ENCODE assay signal across 18 cellular contexts in the genomic region with DNA sequence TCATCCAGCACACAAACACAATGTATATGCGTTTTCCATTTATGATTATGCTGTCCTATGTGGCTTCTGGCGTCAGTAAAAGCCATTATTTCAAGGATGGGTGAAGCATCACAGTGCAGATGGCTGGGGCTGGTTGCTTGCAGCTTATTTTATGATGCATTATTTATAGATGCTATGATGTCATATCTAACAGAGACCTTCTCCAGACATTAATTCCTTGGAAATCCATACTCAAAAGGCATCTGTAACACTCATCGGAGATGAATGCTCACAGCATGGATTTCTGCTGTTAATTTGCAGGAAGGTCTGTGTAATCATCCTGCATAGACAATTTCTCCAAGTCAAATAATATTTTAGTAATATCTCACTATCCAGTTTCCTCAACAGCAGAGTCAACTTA. TPM values are rescaled to one million over a fixed set of nuclear protein-coding genes. Genes with fewer than 3 reads are reported as not detected.
A peak's percentile ranks its signal among the peaks of the same experiment; 100 is the strongest.
DNase-seq lines count a peak whose midpoint lies in the region; ATAC-seq, FAIRE-seq and TF ChIP-seq lines count a peak whose summit lies in the region.
"Had no signal": no experiment of that assay in that cellular context is flagged by ENCODE, and none has a peak within 500 bp of the region (broad histone marks: within the 10 kb centered on the region; RNA-seq: fewer than 3 reads in every experiment).

No MANE protein-coding gene starts in this region.

- POLR2A ChIA-PET in CD4-positive, alpha-beta memory T cell (lab: Charles Lee; ENCODE audit: partially characterized antibody), result interaction anchor here (1.5 to 1.9 kb wide), 2 partner anchors 16 to 17 kb away, joined by 5 to 8 read pairs; no protein-coding TSS in a partner anchor
- POLR2A ChIA-PET in activated CD8-positive, alpha-beta T cell treated with anti-CD3 and anti-CD28 coated beads for 36 hours (lab: Charles Lee), result interaction anchor here (0.8 to 4.3 kb wide), 5 partner anchors 8 to 37 kb away, joined by 3 to 28 read pairs (median 5); a partner anchor contains a TSS

- FAIRE-seq in RCC 7860 (lab: Jason Lieb, UNC), result no peak

- H3K9me3 ChIP-seq in CD4-positive, CD25-positive, alpha-beta regulatory T cell (ENCODE audit: control insufficient read depth in 2 of 2, low read length in 2 of 2), result no peaks in the 10 kb centered on the region
- no peaks in the 10 kb centered on the region for H3K9me3 ChIP-seq in CD4-positive, alpha-beta memory T cell (ENCODE audit: control insufficient read depth in 1 of 2, low read length in 2 of 2)
- H3K9me3 ChIP-seq: adrenal gland, BLaER1, SJCRH30, upper lobe of left lung had no signal

- CTCF ChIA-PET in CD4-positive, alpha-beta memory T cell (lab: Charles Lee; ENCODE audit: partially characterized antibody), result interaction anchor here (0.6 to 1.4 kb wide), 4 partner anchors 8 to 90 kb away, joined by 3 to 5 read pairs (median 4); a partner anchor contains a TSS
- CTCF ChIA-PET in activated CD8-positive, alpha-beta T cell treated with anti-CD3 and anti-CD28 coated beads for 36 hours (lab: Charles Lee), result interaction anchor here (3.3 kb wide), 1 partner anchor 11 kb away, joined by 18 read pairs; no protein-coding TSS in a partner anchor

- H3K36me3 ChIP-seq in CD4-positive, CD25-positive, alpha-beta regulatory T cell (ENCODE audit: control insufficient read depth, insufficient read depth, low read length), result no peaks in the 10 kb centered on the region
- H3K36me3 ChIP-seq in CD4-positive, alpha-beta memory T cell (ENCODE audit: insufficient read depth, low read length), result no peaks in the 10 kb centered on the region
- H3K36me3 ChIP-seq: adrenal gland, SJCRH30, upper lobe of left lung had no signal

- H3K4me3 ChIP-seq in CD4-positive, CD25-positive, alpha-beta regulatory T cell (ENCODE audit: low read depth, low read length), result peak overlapping the region; percentile 37
- no peak overlapping the region for H3K4me3 ChIP-seq in CD4-positive, alpha-beta memory T cell (ENCODE audit: low read length in 2 of 2)
- H3K4me3 ChIP-seq: adrenal gland, BLaER1, SJCRH30, upper lobe of left lung had no signal

- ATAC-seq in CD4-positive, CD25-positive, alpha-beta regulatory T cell (ENCODE audit: low read depth in 2 of 2), result no peak
- ATAC-seq in activated CD8-positive, alpha-beta T cell treated with anti-CD3 and anti-CD28 coated beads for 36 hours, result no peak
- ATAC-seq in HG03520 (IDR thresholded peaks at IDR 0.05; ENCODE audit: unreplicated experiment), result no peak
- ATAC-seq: effector memory CD8-positive, alpha-beta T cell; left colon had no signal

- peak overlapping the region in 3 of 4 donors; percentile 31 to 76 (median 58) for H3K4me3 Mint-ChIP-seq in CD4-positive, CD25-positive, alpha-beta regulatory T cell
- H3K4me3 Mint-ChIP-seq in CD4-positive, alpha-beta memory T cell, result peak overlapping the region in 4 of 8 donors; percentile 11 to 52 (median 30)
- H3K4me3 Mint-ChIP-seq in activated CD8-positive, alpha-beta T cell treated with anti-CD3 and anti-CD28 coated beads for 36 hours, result peak overlapping the region; percentile 71
- peak overlapping the region; percentile 91 for H3K4me3 Mint-ChIP-seq in glutamatergic neuron (ENCODE audit: unreplicated experiment)
- H3K4me3 Mint-ChIP-seq: effector memory CD8-positive, alpha-beta T cell; IgD-negative memory B cell had no signal

- H3K27me3 ChIP-seq in CD4-positive, CD25-positive, alpha-beta regulatory T cell (ENCODE audit: control insufficient read depth, insufficient read depth, low read length), result no peaks in the 10 kb centered on the region
- no peaks in the 10 kb centered on the region for H3K27me3 ChIP-seq in CD4-positive, alpha-beta memory T cell (ENCODE audit: insufficient read depth, low read length)
- H3K27me3 ChIP-seq: adrenal gland, BLaER1, upper lobe of left lung had no signal

- no peak overlapping the region for H3K27ac ChIP-seq in CD4-positive, CD25-positive, alpha-beta regulatory T cell (ENCODE audit: insufficient read depth, low read length, poor library complexity, severe bottlenecking)
- no peak overlapping the region for H3K27ac ChIP-seq in CD4-positive, alpha-beta memory T cell (ENCODE audit: low read depth, low read length)
- H3K27ac ChIP-seq: BLaER1, SJCRH30, upper lobe of left lung had no signal

- H3K27ac Mint-ChIP-seq in CD4-positive, CD25-positive, alpha-beta regulatory T cell, result peak overlapping the region in 2 of 3 donors; percentile 62 to 77
- H3K27ac Mint-ChIP-seq in CD4-positive, alpha-beta memory T cell, result peak overlapping the region in 4 of 7 donors; percentile 31 to 84 (median 78)
- peak overlapping the region; percentile 93 for H3K27ac Mint-ChIP-seq in activated CD8-positive, alpha-beta T cell treated with anti-CD3 and anti-CD28 coated beads for 36 hours
- peak overlapping the region; percentile 89 for H3K27ac Mint-ChIP-seq in glutamatergic neuron (ENCODE audit: unreplicated experiment)
- H3K27ac Mint-ChIP-seq: IgD-negative memory B cell had no signal

- H3K4me1 ChIP-seq in CD4-positive, CD25-positive, alpha-beta regulatory T cell (ENCODE audit: control insufficient read depth, insufficient read depth, low read length, poor library complexity, severe bottlenecking), result peaks cover 60% of the 10 kb centered on the region
- peaks cover 78% of the 10 kb centered on the region for H3K4me1 ChIP-seq in CD4-positive, alpha-beta memory T cell (ENCODE audit: insufficient read depth, low read length)
- H3K4me1 ChIP-seq: adrenal gland, SJCRH30 had no signal

- intact Hi-C loops in CD4-positive, alpha-beta memory T cell (cut with micrococcal nuclease), result no loop called here
- intact Hi-C loops in activated CD8-positive, alpha-beta T cell treated with anti-CD3 and anti-CD28 coated beads for 36 hours (cut with micrococcal nuclease), result loop anchor here (5.0 kb wide), 1 partner anchor 33 kb away; no protein-coding TSS in a partner anchor

- no peaks in the 10 kb centered on the region for H3K27me3 Mint-ChIP-seq in CD4-positive, CD25-positive, alpha-beta regulatory T cell
- H3K27me3 Mint-ChIP-seq in CD4-positive, alpha-beta memory T cell, result no peaks in the 10 kb centered on the region
- no peaks in the 10 kb centered on the region for H3K27me3 Mint-ChIP-seq in activated CD8-positive, alpha-beta T cell treated with anti-CD3 and anti-CD28 coated beads for 36 hours
- H3K27me3 Mint-ChIP-seq in glutamatergic neuron (ENCODE audit: unreplicated experiment), result peaks cover 7% of the 10 kb centered on the region
- H3K27me3 Mint-ChIP-seq: effector memory CD8-positive, alpha-beta T cell; IgD-negative memory B cell had no signal

- no peak for TF ChIP-seq CTCF in activated CD8-positive, alpha-beta T cell treated with anti-CD3 and anti-CD28 coated beads for 36 hours (IDR thresholded peaks at IDR 0.05)
- no peak for TF ChIP-seq CTCF in glutamatergic neuron (IDR thresholded peaks at IDR 0.05; ENCODE audit: partially characterized antibody, unreplicated experiment)

- no peak for DNase-seq in CD4-positive, CD25-positive, alpha-beta regulatory T cell
- DNase-seq in CD4-positive, alpha-beta memory T cell, result no peak
- no peak for DNase-seq in activated CD8-positive, alpha-beta T cell treated with anti-CD3 and anti-CD28 coated beads for 36 hours
- DNase-seq in glutamatergic neuron (peak; percentile 40), NCI-H82 (lab: John Stamatoyannopoulos, UW) (no peak), RCC 7860 (ENCODE audit: low spot score) (no peak)
- DNase-seq: adrenal gland; central memory CD4-positive, alpha-beta T cell; DND-41; effector memory CD8-positive, alpha-beta T cell; left colon; NCI-H2029; NCI-H510A treated with DMSO at 0.1 percent for 48 hours; SJCRH30; upper lobe of left lung had no signal

- no peaks in the 10 kb centered on the region for H3K9me3 Mint-ChIP-seq in CD4-positive, CD25-positive, alpha-beta regulatory T cell
- H3K9me3 Mint-ChIP-seq in CD4-positive, alpha-beta memory T cell, result peaks cover 0 to 1% (median 0%) of the 10 kb centered on the region in 8 donors
- no peaks in the 10 kb centered on the region for H3K9me3 Mint-ChIP-seq in activated CD8-positive, alpha-beta T cell treated with anti-CD3 and anti-CD28 coated beads for 36 hours
- peaks cover 4% of the 10 kb centered on the region for H3K9me3 Mint-ChIP-seq in glutamatergic neuron (ENCODE audit: unreplicated experiment)
- H3K9me3 Mint-ChIP-seq: effector memory CD8-positive, alpha-beta T cell; IgD-negative memory B cell had no signal

- peaks cover 17% of the 10 kb centered on the region for H3K36me3 Mint-ChIP-seq in CD4-positive, CD25-positive, alpha-beta regulatory T cell
- H3K36me3 Mint-ChIP-seq in CD4-positive, alpha-beta memory T cell, result peaks cover 5 to 10% of the 10 kb centered on the region in 2 donors
- H3K36me3 Mint-ChIP-seq in activated CD8-positive, alpha-beta T cell treated with anti-CD3 and anti-CD28 coated beads for 36 hours (ENCODE audit: low read depth), result peaks cover 68% of the 10 kb centered on the region
- H3K36me3 Mint-ChIP-seq in glutamatergic neuron (ENCODE audit: unreplicated experiment), result no peaks in the 10 kb centered on the region

- peaks cover 20 to 82% (median 63%) of the 10 kb centered on the region in 4 donors for H3K4me1 Mint-ChIP-seq in CD4-positive, CD25-positive, alpha-beta regulatory T cell
- H3K4me1 Mint-ChIP-seq in CD4-positive, alpha-beta memory T cell, result peaks cover 52 to 84% (median 71%) of the 10 kb centered on the region in 4 donors
- peaks cover 75% of the 10 kb centered on the region for H3K4me1 Mint-ChIP-seq in activated CD8-positive, alpha-beta T cell treated with anti-CD3 and anti-CD28 coated beads for 36 hours (ENCODE audit: low read depth)
- H3K4me1 Mint-ChIP-seq in glutamatergic neuron (ENCODE audit: low read depth, unreplicated experiment), result peaks cover 66% of the 10 kb centered on the region

RNA-seq across cellular contexts. Expression of a gene that starts 7.2 kb away (rescaled TPM):
- total RNA-seq in CD4-positive, CD25-positive, alpha-beta regulatory T cell, result 85.7 TPM
- 100 to 1,000 TPM; 165 to 188 (median 183) TPM for polyA plus RNA-seq in CD4-positive, CD25-positive, alpha-beta regulatory T cell
- 100 to 1,000 TPM; 115 to 122 TPM for total RNA-seq in CD4-positive, alpha-beta memory T cell
- 100 to 1,000 TPM; 153 to 187 TPM for polyA plus RNA-seq in CD4-positive, alpha-beta memory T cell
- total RNA-seq in activated CD8-positive, alpha-beta T cell treated with anti-CD3 and anti-CD28 coated beads for 36 hours, result 100 to 1,000 TPM; 207 to 220 TPM
- total RNA-seq in glutamatergic neuron (ENCODE audit: unreplicated experiment), result 311 TPM
- total RNA-seq: SJCRH30 had no signal
